Comparison of ENCODE assay signal across 11 cellular contexts in the genomic region with DNA sequence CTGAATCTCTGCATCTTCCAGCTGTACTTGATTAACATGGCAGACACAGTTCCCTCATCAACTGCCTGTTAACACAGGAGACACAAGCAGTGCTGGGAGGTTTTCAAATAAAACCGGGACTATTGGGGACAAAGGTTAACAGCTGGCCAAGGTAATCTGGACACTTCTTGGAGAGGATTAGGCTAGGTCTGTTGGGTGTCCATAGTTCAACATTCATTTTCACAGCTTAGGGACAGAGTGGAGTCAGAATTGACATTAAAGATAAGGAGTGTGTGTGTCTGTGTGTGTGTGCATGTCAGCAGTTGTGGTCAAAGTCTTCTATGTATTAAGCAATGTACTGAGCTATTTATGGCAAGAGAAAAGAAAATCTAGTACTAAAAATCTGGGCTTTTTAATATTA.
"Had no signal": no experiment of that assay in that cellular context is flagged by ENCODE, and none has a peak within 500 bp of the region (broad histone marks: within the 10 kb centered on the region; RNA-seq: fewer than 3 reads in every experiment).

No MANE protein-coding gene starts in this region.

- H3K4me3 ChIP-seq: gastrocnemius medialis, heart right ventricle, left lung, mucosa of descending colon, pancreas, transverse colon had no signal

- H3K27ac Mint-ChIP-seq: memory B cell; naive thymus-derived CD4-positive, alpha-beta T cell; stimulated activated memory B cell treated with anti-CD40 and anti-IgM and Interleukin-4, amounts not matched to agents 10 μg/mL and 1 μg/mL and 100 μg/mL, for 72 hours had no signal

- H3K9me3 ChIP-seq: gastrocnemius medialis, heart right ventricle, left lung, mucosa of descending colon, pancreas, transverse colon had no signal

- H3K9me3 Mint-ChIP-seq: memory B cell; stimulated activated memory B cell treated with anti-CD40 and anti-IgM and Interleukin-4, amounts not matched to agents 10 μg/mL and 1 μg/mL and 100 μg/mL, for 72 hours had no signal

- H3K4me3 Mint-ChIP-seq: memory B cell; naive thymus-derived CD4-positive, alpha-beta T cell; stimulated activated memory B cell treated with anti-CD40 and anti-IgM and Interleukin-4, amounts not matched to agents 10 μg/mL and 1 μg/mL and 100 μg/mL, for 72 hours had no signal

- H3K4me1 ChIP-seq: gastrocnemius medialis, heart right ventricle, left lung, pancreas, transverse colon had no signal

- H3K27me3 ChIP-seq: left lung, pancreas, transverse colon had no signal

- H3K36me3 Mint-ChIP-seq: memory B cell; naive thymus-derived CD4-positive, alpha-beta T cell; stimulated activated memory B cell treated with anti-CD40 and anti-IgM and Interleukin-4, amounts not matched to agents 10 μg/mL and 1 μg/mL and 100 μg/mL, for 72 hours had no signal

- ATAC-seq: gastrocnemius medialis; heart right ventricle; left lung; mucosa of descending colon; naive thymus-derived CD4-positive, alpha-beta T cell; pancreas; stimulated activated memory B cell treated with anti-CD40 and anti-IgM and Interleukin-4, amounts not matched to agents 10 μg/mL and 1 μg/mL and 100 μg/mL, for 72 hours had no signal

- H3K36me3 ChIP-seq: gastrocnemius medialis, heart right ventricle, left lung, pancreas, transverse colon had no signal

- DNase-seq: activated naive CD4-positive, alpha-beta T cell treated with Interleukin-2 at 50 U/mL for 16 hours; gastrocnemius medialis; heart right ventricle; left lung; mucosa of descending colon; naive thymus-derived CD4-positive, alpha-beta T cell; pancreas; stimulated activated CD4-positive, alpha-beta T cell treated with anti-CD3 and anti-CD28 coated beads, Interleukin-2, amount 100 ng/mL, for 48 hours; transverse colon had no signal

- H3K27ac ChIP-seq: gastrocnemius medialis, heart right ventricle, left lung, pancreas, transverse colon had no signal

- H3K4me1 Mint-ChIP-seq: naive thymus-derived CD4-positive, alpha-beta T cell; stimulated activated memory B cell treated with anti-CD40 and anti-IgM and Interleukin-4, amounts not matched to agents 10 μg/mL and 1 μg/mL and 100 μg/mL, for 72 hours had no signal
